Comparison of ENCODE assay signal across 29 cellular contexts in the genomic region with DNA sequence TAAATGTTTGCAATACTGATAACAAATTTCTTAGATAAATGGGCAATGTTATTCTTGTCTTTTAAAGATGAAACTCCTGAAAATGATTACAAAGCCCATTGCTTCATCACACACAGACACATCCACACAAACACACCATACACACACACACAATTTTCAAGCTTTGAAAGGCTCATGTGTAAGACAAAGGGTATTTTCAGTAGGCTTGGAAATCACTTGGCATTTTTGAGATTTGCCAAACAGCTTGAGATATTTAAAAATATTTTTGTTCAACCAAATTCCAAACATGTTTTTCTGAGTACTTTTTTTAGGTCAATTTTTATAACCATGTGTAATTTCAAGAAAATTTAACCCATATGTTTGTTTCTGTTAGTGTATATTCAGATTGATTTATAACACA.
"Had no signal": no experiment of that assay in that cellular context is flagged by ENCODE, and none has a peak within 500 bp of the region (broad histone marks: within the 10 kb centered on the region; RNA-seq: fewer than 3 reads in every experiment).

No MANE protein-coding gene starts in this region.

- H3K4me3 ChIP-seq: cardiac muscle cell, SJCRH30, SK-N-MC had no signal

- H3K27me3 ChIP-seq: cardiac muscle cell, SJCRH30 had no signal

- H3K9me3 ChIP-seq: SJCRH30 had no signal

- DNase-seq: activated CD4-positive, alpha-beta memory T cell treated with anti-CD3 and anti-CD28 coated beads, Interleukin-2, amount 10 ng/mL, durations not matched to agents 7 days and 5 days; activated CD4-positive, alpha-beta T cell treated with anti-CD3 and anti-CD28 coated beads for 1 hour; activated CD4-positive, alpha-beta T cell treated with anti-CD3 and anti-CD28 coated beads for 48 hours; activated CD4-positive, CD25-positive, alpha-beta regulatory T cell; activated CD8-positive, alpha-beta memory T cell treated with anti-CD3 and anti-CD28 coated beads for 24 hours; activated CD8-positive, alpha-beta memory T cell treated with anti-CD3 and anti-CD28 coated beads, Interleukin-2, amount 10 ng/mL, durations not matched to agents 7 days and 5 days; activated CD8-positive, alpha-beta memory T cell treated with anti-CD3 and anti-CD28 coated beads, Interleukin-2, amount 50 U/mL, for 48 hours; activated effector memory CD4-positive, alpha-beta T cell treated with Interleukin-2 at 50 U/mL for 16 hours; activated naive CD4-positive, alpha-beta T cell treated with anti-CD3 and anti-CD28 coated beads, Interleukin-2, amount 10 ng/mL, durations not matched to agents 7 days and 5 days; activated naive CD8-positive, alpha-beta T cell treated with anti-CD3 and anti-CD28 coated beads, Interleukin-2, amount 50 U/mL, for 24 hours; activated T-cell treated with anti-CD3 and anti-CD28 coated beads, Interleukin-2, amount 50 U/mL, for 48 hours; amniotic stem cell; aorta; NCI-H1048; NCI-H1105 treated with DMSO at 0.1 percent for 48 hours; NCI-H1436; NCI-H1694; NCI-H1930; NCI-H2081 treated with DMSO at 0.1 percent for 48 hours; NCI-H226; NCI-H446 treated with DMSO at 0.1 percent for 48 hours; NCI-H524 treated with DMSO at 0.1 percent for 48 hours; SHP77; SJCRH30; T1000; WERI-Rb-1 had no signal

- H3K36me3 ChIP-seq: cardiac muscle cell, SJCRH30, WERI-Rb-1 had no signal

- ATAC-seq: activated CD8-positive, alpha-beta memory T cell treated with anti-CD3 and anti-CD28 coated beads, Interleukin-2, amount 10 ng/mL, durations not matched to agents 7 days and 5 days; activated naive CD8-positive, alpha-beta T cell treated with anti-CD3 and anti-CD28 coated beads, Interleukin-2, amount 50 U/mL, for 24 hours; Panc1 had no signal

- H3K4me1 ChIP-seq: SJCRH30 had no signal

- H3K27ac ChIP-seq: cardiac muscle cell, SJCRH30, SK-N-MC, WERI-Rb-1 had no signal
